ENCODE assay signal across 17 cellular contexts in genomic region chr10:129541208-129541607, GRCh38.
"Had no signal": no experiment of that assay in that cellular context is flagged by ENCODE, and none has a peak within 500 bp of the region (broad histone marks: within the 10 kb centered on the region; RNA-seq: fewer than 3 reads in every experiment).

No MANE protein-coding gene starts in this region.

- H3K4me3 ChIP-seq: ascending aorta, cardiac muscle cell, esophagus muscularis mucosa, heart right ventricle, left ventricle myocardium inferior, neural progenitor cell, right atrium auricular region, spleen, transverse colon had no signal

- H3K27ac Mint-ChIP-seq: activated CD4-positive, alpha-beta T cell treated with anti-CD3 and anti-CD28 coated beads for 36 hours; activated CD8-positive, alpha-beta T cell treated with anti-CD3 and anti-CD28 coated beads for 36 hours; activated T-cell treated with anti-CD3 and anti-CD28 coated beads, Interleukin-2, amount 50 U/mL, for 72 hours; memory B cell; neural progenitor cell; stimulated activated memory B cell treated with anti-CD40 and anti-IgM and Interleukin-4, amounts not matched to agents 10 μg/mL and 1 μg/mL and 100 μg/mL, for 72 hours had no signal

- DNase-seq: activated CD4-positive, alpha-beta T cell treated with anti-CD3 and anti-CD28 coated beads for 36 hours; activated CD8-positive, alpha-beta memory T cell treated with anti-CD3 and anti-CD28 coated beads, Interleukin-2, amount 50 U/mL, for 4 hours; activated CD8-positive, alpha-beta T cell treated with anti-CD3 and anti-CD28 coated beads for 36 hours; activated gamma-delta T cell treated with Interleukin-2 at 50 U/mL for 16 hours; activated T-cell treated with anti-CD3 and anti-CD28 coated beads, Interleukin-2, amount 50 U/mL, for 72 hours; heart right ventricle; left ventricle myocardium inferior; spleen; stimulated activated CD4-positive, alpha-beta T cell treated with anti-CD3 and anti-CD28 coated beads, Interleukin-1b, Interleukin-23, amount 100 ng/mL, for 48 hours; transverse colon had no signal

- H3K4me1 Mint-ChIP-seq: activated CD4-positive, alpha-beta T cell treated with anti-CD3 and anti-CD28 coated beads for 36 hours had no signal

- H3K9me3 Mint-ChIP-seq: activated T-cell treated with anti-CD3 and anti-CD28 coated beads, Interleukin-2, amount 50 U/mL, for 72 hours; stimulated activated memory B cell treated with anti-CD40 and anti-IgM and Interleukin-4, amounts not matched to agents 10 μg/mL and 1 μg/mL and 100 μg/mL, for 72 hours had no signal

- H3K4me3 Mint-ChIP-seq: activated CD4-positive, alpha-beta T cell treated with anti-CD3 and anti-CD28 coated beads for 36 hours; activated CD8-positive, alpha-beta T cell treated with anti-CD3 and anti-CD28 coated beads for 36 hours; activated T-cell treated with anti-CD3 and anti-CD28 coated beads, Interleukin-2, amount 50 U/mL, for 72 hours; memory B cell; neural progenitor cell; stimulated activated memory B cell treated with anti-CD40 and anti-IgM and Interleukin-4, amounts not matched to agents 10 μg/mL and 1 μg/mL and 100 μg/mL, for 72 hours had no signal

- H3K27me3 Mint-ChIP-seq: activated CD4-positive, alpha-beta T cell treated with anti-CD3 and anti-CD28 coated beads for 36 hours; activated CD8-positive, alpha-beta T cell treated with anti-CD3 and anti-CD28 coated beads for 36 hours; memory B cell; stimulated activated memory B cell treated with anti-CD40 and anti-IgM and Interleukin-4, amounts not matched to agents 10 μg/mL and 1 μg/mL and 100 μg/mL, for 72 hours had no signal
